Comparison of ENCODE assay signal across 13 cellular contexts in genomic region chr5:135211083-135211790, GRCh38.
DNase-seq lines count a peak whose midpoint lies in the region; ATAC-seq and TF ChIP-seq lines count a peak whose summit lies in the region.
"Had no signal": no experiment of that assay in that cellular context is flagged by ENCODE, and none has a peak within 500 bp of the region (broad histone marks: within the 10 kb centered on the region; RNA-seq: fewer than 3 reads in every experiment).

No MANE protein-coding gene starts in this region.

- peak; percentile 47 for DNase-seq in AG08396 (ENCODE audit: low spot score)
- peak; percentile 19 to 36 for DNase-seq in Kasumi-1 (lab: John Stamatoyannopoulos, UW)
- DNase-seq in dedifferentiated amniotic fluid mesenchymal stem cell (ENCODE audit: extremely low spot score), result peak; percentile 30
- peak; percentile 27 for DNase-seq in osteocyte (ENCODE audit: extremely low spot score, unreplicated experiment)
- no peak for DNase-seq in brain microvascular endothelial cell
- DNase-seq in activated CD4-positive, alpha-beta T cell treated with anti-CD3 and anti-CD28 coated beads for 48 hours, result no peak
- no peak for DNase-seq in activated naive CD8-positive, alpha-beta T cell treated with anti-CD3 and anti-CD28 coated beads, Interleukin-2, amount 50 U/mL, for 24 hours
- DNase-seq: activated CD4-positive, CD25-positive, alpha-beta regulatory T cell; substantia nigra had no signal

- no peaks in the 10 kb centered on the region for H3K9me3 Mint-ChIP-seq in osteocyte (ENCODE audit: unreplicated experiment)
- H3K9me3 Mint-ChIP-seq in activated naive CD8-positive, alpha-beta T cell treated with anti-CD3 and anti-CD28 coated beads, Interleukin-2, amount 50 U/mL, for 24 hours, result no peaks in the 10 kb centered on the region
- H3K9me3 Mint-ChIP-seq: activated naive CD4-positive, alpha-beta T cell treated with anti-CD3 and anti-CD28 coated beads, Interleukin-2, amount 50 U/mL, for 72 hours; mesothelial cell of epicardium had no signal

- in situ Hi-C loops in brain microvascular endothelial cell (cut with HindIII; ENCODE audit: low pct_ligation_motif_present, low sequenced_read_pairs), result no loop called here

- no peak for ATAC-seq in activated naive CD8-positive, alpha-beta T cell treated with anti-CD3 and anti-CD28 coated beads, Interleukin-2, amount 50 U/mL, for 24 hours
- no peak for ATAC-seq in GM21529 (IDR thresholded peaks at IDR 0.05; ENCODE audit: unreplicated experiment)
- ATAC-seq: activated naive CD4-positive, alpha-beta T cell treated with anti-CD3 and anti-CD28 coated beads, Interleukin-2, amount 50 U/mL, for 72 hours had no signal

- no peak overlapping the region for H3K27ac Mint-ChIP-seq in osteocyte (ENCODE audit: unreplicated experiment)
- no peak overlapping the region for H3K27ac Mint-ChIP-seq in activated naive CD8-positive, alpha-beta T cell treated with anti-CD3 and anti-CD28 coated beads, Interleukin-2, amount 50 U/mL, for 24 hours
- H3K27ac Mint-ChIP-seq: activated naive CD4-positive, alpha-beta T cell treated with anti-CD3 and anti-CD28 coated beads, Interleukin-2, amount 50 U/mL, for 72 hours; mesothelial cell of epicardium had no signal

- H3K4me1 Mint-ChIP-seq in osteocyte (ENCODE audit: unreplicated experiment), result peaks cover 15% of the 10 kb centered on the region
- no peaks in the 10 kb centered on the region for H3K4me1 Mint-ChIP-seq in activated naive CD8-positive, alpha-beta T cell treated with anti-CD3 and anti-CD28 coated beads, Interleukin-2, amount 50 U/mL, for 24 hours

- no peak overlapping the region for H3K4me3 Mint-ChIP-seq in osteocyte (ENCODE audit: unreplicated experiment)
- H3K4me3 Mint-ChIP-seq in activated naive CD8-positive, alpha-beta T cell treated with anti-CD3 and anti-CD28 coated beads, Interleukin-2, amount 50 U/mL, for 24 hours, result no peak overlapping the region
- H3K4me3 Mint-ChIP-seq: mesothelial cell of epicardium had no signal

- no peaks in the 10 kb centered on the region for H3K27me3 ChIP-seq in brain microvascular endothelial cell (replicated peaks)

- no peak overlapping the region for H3K4me3 ChIP-seq in brain microvascular endothelial cell (ENCODE audit: low read depth, low read length)

- no peak overlapping the region for H3K27ac ChIP-seq in brain microvascular endothelial cell
- H3K27ac ChIP-seq: parathyroid adenoma had no signal

- no peaks in the 10 kb centered on the region for H3K36me3 ChIP-seq in brain microvascular endothelial cell (replicated peaks)

- no peaks in the 10 kb centered on the region for H3K36me3 Mint-ChIP-seq in osteocyte (ENCODE audit: unreplicated experiment)
- no peaks in the 10 kb centered on the region for H3K36me3 Mint-ChIP-seq in activated naive CD8-positive, alpha-beta T cell treated with anti-CD3 and anti-CD28 coated beads, Interleukin-2, amount 50 U/mL, for 24 hours (ENCODE audit: low read depth)
- H3K36me3 Mint-ChIP-seq: activated naive CD4-positive, alpha-beta T cell treated with anti-CD3 and anti-CD28 coated beads, Interleukin-2, amount 50 U/mL, for 72 hours; mesothelial cell of epicardium had no signal

- TF ChIP-seq CTCF in osteocyte (IDR thresholded peaks at IDR 0.05) (no peak), brain microvascular endothelial cell (IDR thresholded peaks at IDR 0.05; ENCODE audit: low read depth, low read length, missing control alignments) (no peak)

- peaks cover 14% of the 10 kb centered on the region for H3K27me3 Mint-ChIP-seq in osteocyte (ENCODE audit: unreplicated experiment)
- H3K27me3 Mint-ChIP-seq in activated naive CD8-positive, alpha-beta T cell treated with anti-CD3 and anti-CD28 coated beads, Interleukin-2, amount 50 U/mL, for 24 hours, result peaks cover 3% of the 10 kb centered on the region

Comparison
In these comparisons a context has a peak if more than half of its experiments do, and no peak if none do; other contexts are left out.
1. DNase-seq: peak in AG08396 (single experiment), Kasumi-1 (2 of 2), dedifferentiated amniotic fluid mesenchymal stem cell (single experiment) and osteocyte (single experiment); none in brain microvascular endothelial cell (single experiment), activated CD4-positive, alpha-beta T cell treated with anti-CD3 and anti-CD28 coated beads for 48 hours (single experiment) and activated naive CD8-positive, alpha-beta T cell treated with anti-CD3 and anti-CD28 coated beads, Interleukin-2, amount 50 U/mL, for 24 hours (single experiment).